In the genomic region with DNA sequence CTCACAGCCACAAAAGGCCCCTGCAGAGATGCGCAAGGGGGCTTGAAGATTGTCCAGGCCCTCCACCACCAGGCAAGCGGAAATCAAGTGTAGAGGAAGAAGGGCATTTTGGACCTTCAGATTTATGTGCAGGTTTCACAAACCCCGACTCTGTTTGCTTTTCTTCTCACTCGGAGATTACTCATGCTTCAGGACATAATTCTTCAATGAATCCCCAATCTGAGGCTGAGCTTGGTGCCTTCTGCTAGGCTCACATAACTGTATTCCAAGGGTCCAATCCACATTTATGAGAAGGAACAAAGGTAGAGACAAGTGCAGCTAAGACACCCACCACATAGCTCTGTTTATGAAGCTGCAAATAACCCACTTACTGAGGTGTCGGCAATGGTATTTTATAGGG, we compare ENCODE assay signal across 18 cellular contexts. TPM values are rescaled to one million over a fixed set of nuclear protein-coding genes. Genes with fewer than 3 reads are reported as not detected.
DNase-seq lines count a peak whose midpoint lies in the region; ATAC-seq and TF ChIP-seq lines count a peak whose summit lies in the region.
"Had no signal": no experiment of that assay in that cellular context is flagged by ENCODE, and none has a peak within 500 bp of the region (broad histone marks: within the 10 kb centered on the region; RNA-seq: fewer than 3 reads in every experiment).

No MANE protein-coding gene starts in this region.

- WGBS in esophagus muscularis mucosa: 84% methylated on average over 5 of the region's 5 CpGs

- ATAC-seq in left ventricle myocardium superior (no peak), HG03175 (IDR thresholded peaks at IDR 0.05; ENCODE audit: unreplicated experiment) (no peak)
- ATAC-seq: K562 had no signal

- no peak for TF ChIP-seq EP300 in esophagus muscularis mucosa (IDR thresholded peaks at IDR 0.05)

- H3K27me3 ChIP-seq in esophagus muscularis mucosa: peaks cover 0 to 5% (median 0%) of the 10 kb centered on the region in 4 donors

- intact Hi-C loops in esophagus muscularis mucosa (cut with DNase I) (no loop called here), left ventricle myocardium superior (cut with micrococcal nuclease) (no loop called here)

- no peaks in the 10 kb centered on the region for H3K36me3 ChIP-seq in esophagus muscularis mucosa
- H3K36me3 ChIP-seq: HAP-1 had no signal

- H3K4me1 ChIP-seq in esophagus muscularis mucosa: no peaks in the 10 kb centered on the region
- H3K4me1 ChIP-seq: Caco-2, HAP-1 had no signal

- DNase-seq in HT1080 (ENCODE audit: low read depth): peak; percentile 65
- DNase-seq in astrocyte of the hippocampus (ENCODE audit: low read depth, low spot score): peak; percentile 12
- peak; percentile 42 for DNase-seq in esophagus muscularis mucosa (ENCODE audit: extremely low spot score)
- no peak for DNase-seq in stimulated activated CD4-positive, alpha-beta T cell treated with anti-CD3 and anti-CD28 coated beads, Interleukin-4, amount 100 ng/mL, for 24 hours
- DNase-seq in left ventricle myocardium superior: no peak
- DNase-seq in activated CD4-positive, alpha-beta T cell treated with anti-CD3 and anti-CD28 coated beads, Interleukin-2, amount 50 U/mL, for 1 hour: no peak
- DNase-seq: AML-193; Caco-2; CD4-positive, alpha-beta T cell; GF-D8; GM23248; IMR-90 had no signal

- no peak for TF ChIP-seq POLR2A in esophagus muscularis mucosa (IDR thresholded peaks at IDR 0.05; ENCODE audit: low read depth)

- no peaks in the 10 kb centered on the region for H3K9me3 ChIP-seq in esophagus muscularis mucosa
- H3K9me3 ChIP-seq: Caco-2, HAP-1 had no signal

- no peak overlapping the region for H3K27ac ChIP-seq in esophagus muscularis mucosa (replicated peaks in 1 of 4)
- H3K27ac ChIP-seq: C4-2B, GM23248, HL-60 had no signal

- no peak for TF ChIP-seq CTCF in esophagus muscularis mucosa (IDR thresholded peaks at IDR 0.05)

- no peak overlapping the region for H3K4me3 ChIP-seq in esophagus muscularis mucosa
- H3K4me3 ChIP-seq: GM23248, HAP-1, K562 had no signal

RNA-seq across cellular contexts. Expression of a gene that starts 50.6 kb away (rescaled TPM):
- total RNA-seq in HT1080 (2014; rRNA removed; shearing (Covaris generic)): not detected in 2 replicates
- 0.02 TPM in 1 of 2 replicates, not detected in the other for polyA plus RNA-seq in HT1080 (2015; cell fraction: cytosol; rRNA removed)
- not detected in 2 replicates for polyA plus RNA-seq in HT1080 (2015; cell fraction: nucleus; rRNA removed)
- total RNA-seq in esophagus muscularis mucosa: 10 to 100 TPM; 10.7 to 15.6 (median 11.4) TPM
- 15.0 TPM for total RNA-seq in left ventricle myocardium superior
- total RNA-seq: GM23248, H4 had no signal
- polyA plus RNA-seq: GM23248 had no signal

Comparison
In these comparisons a context has a peak if more than half of its experiments do, and no peak if none do; other contexts are left out.
1. DNase-seq: peak in HT1080 (single experiment), astrocyte of the hippocampus (single experiment) and esophagus muscularis mucosa (single experiment); none in stimulated activated CD4-positive, alpha-beta T cell treated with anti-CD3 and anti-CD28 coated beads, Interleukin-4, amount 100 ng/mL, for 24 hours (single experiment), left ventricle myocardium superior (single experiment) and activated CD4-positive, alpha-beta T cell treated with anti-CD3 and anti-CD28 coated beads, Interleukin-2, amount 50 U/mL, for 1 hour (single experiment).
2. RNA of a gene that starts 50.6 kb away (total RNA-seq): 15.0 TPM in left ventricle myocardium superior (single experiment) and 10.7 to 15.6 TPM in esophagus muscularis mucosa; not detected in HT1080; every median in the first group is over 10 times any median in the second.